ENCODE assay signal across 8 cellular contexts in genomic region chr15:40436116-40436891, GRCh38. TPM values are rescaled to one million over a fixed set of nuclear protein-coding genes. Genes with fewer than 3 reads are reported as not detected.
DNase-seq lines count a peak whose midpoint lies in the region; ATAC-seq and TF ChIP-seq lines count a peak whose summit lies in the region.

No MANE protein-coding gene starts in this region.

- H3K9ac ChIP-seq in mammary epithelial cell (ENCODE audit: insufficient read depth, low read length) (no peak overlapping the region), muscle layer of colon (ENCODE audit: low read length) (no peak overlapping the region)

- 12% methylated on average over 8 of the region's 39 CpGs for WGBS in mammary epithelial cell (ENCODE audit: low coverage, missing lambda C conversion rate)

- no peaks in the 10 kb centered on the region for H3K9me3 ChIP-seq in mammary epithelial cell (replicated peaks; ENCODE audit: insufficient read depth, low read length)
- no peaks in the 10 kb centered on the region for H3K9me3 ChIP-seq in muscle layer of colon (ENCODE audit: low read length)

- peak overlapping the region; percentile 52 for H2AFZ ChIP-seq in mammary epithelial cell (ENCODE audit: low read depth, low read length)

- CTCF ChIA-PET in mammary epithelial cell (lab: Charles Lee; ENCODE audit: low non-redundant PET): no interaction called here

- H3K27me3 ChIP-seq in HL-60 (ENCODE audit: insufficient read depth, poor library complexity, severe bottlenecking) (peaks cover 25% of the 10 kb centered on the region), mammary epithelial cell (ENCODE audit: insufficient read depth, low read length) (peaks cover 23% of the 10 kb centered on the region), muscle layer of colon (ENCODE audit: control insufficient read depth in 1 of 2, insufficient read depth in 2 of 2, low read length in 2 of 2) (peaks cover 15 to 44% of the 10 kb centered on the region in 2 donors), foreskin keratinocyte (peaks cover 74% of the 10 kb centered on the region)

- H3K4me2 ChIP-seq in mammary epithelial cell (ENCODE audit: insufficient read depth, low read depth, low read length): peak overlapping the region; percentile 68

- in situ Hi-C loops in mammary epithelial cell (cut with MboI; ENCODE audit: low sequenced_read_pairs in 2 of 2): no loop called here

- H3K27ac ChIP-seq in HL-60 (replicated peaks) (no peak overlapping the region), mammary epithelial cell (ENCODE audit: insufficient read depth, low read depth, low read length) (no peak overlapping the region), muscle layer of colon (ENCODE audit: low read depth, low read length) (no peak overlapping the region), foreskin keratinocyte (no peak overlapping the region)

- DNase-seq in AG09309 (ENCODE audit: low read depth) (no peak), HL-60 (ENCODE audit: low read depth in 1 of 2, low spot score in 1 of 2) (no peak), mammary epithelial cell (no peak), NK-92 (lab: John Stamatoyannopoulos, UW; ENCODE audit: unreplicated experiment) (no peak), foreskin keratinocyte (no peak), NOMO-1 treated with dmso at 0.1 percent for 144 hours (lab: John Stamatoyannopoulos, UW; ENCODE audit: unreplicated experiment) (no peak)

- intact Hi-C loops in mammary epithelial cell (cut with micrococcal nuclease): no loop called here

- ATAC-seq in foreskin keratinocyte (no peak), HG03520 (IDR thresholded peaks at IDR 0.05; ENCODE audit: unreplicated experiment) (no peak)

- dilution Hi-C loops in mammary epithelial cell (cut with HindIII; ENCODE audit: low sequenced_read_pairs): no loop called here

- peak overlapping the region; percentile 43 for H3K4me3 ChIP-seq in AG09309 (ENCODE audit: control insufficient read depth, low read depth, low read length)
- 0 out of 2 replicates have a peak overlapping the region, but pooled peaks have one; percentile 7 for H3K4me3 ChIP-seq in HL-60 (replicated peaks; ENCODE audit: insufficient read depth, low read length)
- H3K4me3 ChIP-seq in mammary epithelial cell (replicated peaks in 1 of 3; ENCODE audit: insufficient read depth in 1 of 3, low read depth in 2 of 3, low read length in 3 of 3): peak overlapping the region in 2 of 3 experiments; percentile 14
- peak overlapping the region; percentile 31 to 44 for H3K4me3 ChIP-seq in muscle layer of colon (ENCODE audit: low read depth in 1 of 2, low read length in 2 of 2)

- BruUV-seq in mammary epithelial cell (replicated peaks; lab: Mats Ljungman, UMichigan): no TSS peak

- no peak for TF ChIP-seq CTCF in AG09309 (IDR thresholded peaks at IDR 0.05; ENCODE audit: control insufficient read depth, insufficient read depth, low read depth, low read length, missing control alignments)
- no peak for TF ChIP-seq CTCF in HL-60 (IDR thresholded peaks at IDR 0.05; ENCODE audit: insufficient read depth, low read length)
- no peak for TF ChIP-seq CTCF in mammary epithelial cell (conservative IDR thresholded peaks at IDR 0.05 in 1 of 2, IDR thresholded peaks at IDR 0.05 in 1 of 2; ENCODE audit: extremely low read depth in 1 of 2, insufficient read depth in 1 of 2, low read depth in 1 of 2, low read length in 2 of 2)
- no peak for TF ChIP-seq CTCF in foreskin keratinocyte (conservative IDR thresholded peaks at IDR 0.05)

- H3K36me3 ChIP-seq in mammary epithelial cell (ENCODE audit: insufficient read depth, low read length) (no peaks in the 10 kb centered on the region), muscle layer of colon (ENCODE audit: insufficient read depth, low read length) (no peaks in the 10 kb centered on the region)

- peaks cover 18% of the 10 kb centered on the region for H3K4me1 ChIP-seq in mammary epithelial cell (ENCODE audit: insufficient read depth, low read length)
- H3K4me1 ChIP-seq in muscle layer of colon (ENCODE audit: insufficient read depth, low read length): peaks cover 26% of the 10 kb centered on the region
- H3K4me1 ChIP-seq in foreskin keratinocyte: no peaks in the 10 kb centered on the region

- H3K79me2 ChIP-seq in mammary epithelial cell (ENCODE audit: insufficient read depth, low read length): no peaks in the 10 kb centered on the region

- H4K20me1 ChIP-seq in mammary epithelial cell (ENCODE audit: insufficient read depth, low read length): no peaks in the 10 kb centered on the region

RNA-seq across cellular contexts. Expression of gene BAHD1, which starts 4.4 kb away (rescaled TPM):
- total RNA-seq in mammary epithelial cell (10 to 100 TPM; 11.7 to 13.7 TPM), foreskin keratinocyte (12.4 and 13.2 TPM in 2 replicates)
- polyA plus RNA-seq in mammary epithelial cell (6.6 TPM), foreskin keratinocyte (7.4 and 7.8 TPM in 2 replicates)
- polyA minus RNA-seq in mammary epithelial cell: 12.9 TPM

RNA-seq across cellular contexts. Expression of gene IVD, which starts 30.7 kb away (rescaled TPM):
- total RNA-seq in mammary epithelial cell (10 to 100 TPM; 40.3 to 44.3 TPM), foreskin keratinocyte (14.3 and 24.5 TPM in 2 replicates)
- polyA plus RNA-seq in mammary epithelial cell (41.1 TPM), foreskin keratinocyte (9.5 and 16.1 TPM in 2 replicates)
- polyA minus RNA-seq in mammary epithelial cell: 96.7 TPM

RNA-seq across cellular contexts. Expression of gene CHST14, which starts 34.5 kb away (rescaled TPM):
- 10 to 100 TPM in 1 of 2 donors, 1 to 10 TPM in 1; 9.8 to 11.1 TPM for total RNA-seq in mammary epithelial cell
- polyA plus RNA-seq in mammary epithelial cell: 7.7 TPM
- polyA minus RNA-seq in mammary epithelial cell: 6.6 TPM
- 5.5 and 6.2 TPM in 2 replicates for total RNA-seq in foreskin keratinocyte
- polyA plus RNA-seq in foreskin keratinocyte: 9.0 and 10.5 TPM in 2 replicates

RNA-seq across cellular contexts. Expression of gene KNSTRN, which starts 53.8 kb away (rescaled TPM):
- 10 to 100 TPM; 19.3 to 49.7 TPM for total RNA-seq in mammary epithelial cell
- 44.5 TPM for polyA plus RNA-seq in mammary epithelial cell
- 51.4 TPM for polyA minus RNA-seq in mammary epithelial cell
- 69.1 and 85.9 TPM in 2 replicates for total RNA-seq in foreskin keratinocyte
- polyA plus RNA-seq in foreskin keratinocyte: 47.9 and 67.9 TPM in 2 replicates
